Comparison of ENCODE assay signal across 1 cellular context in the genomic region with DNA sequence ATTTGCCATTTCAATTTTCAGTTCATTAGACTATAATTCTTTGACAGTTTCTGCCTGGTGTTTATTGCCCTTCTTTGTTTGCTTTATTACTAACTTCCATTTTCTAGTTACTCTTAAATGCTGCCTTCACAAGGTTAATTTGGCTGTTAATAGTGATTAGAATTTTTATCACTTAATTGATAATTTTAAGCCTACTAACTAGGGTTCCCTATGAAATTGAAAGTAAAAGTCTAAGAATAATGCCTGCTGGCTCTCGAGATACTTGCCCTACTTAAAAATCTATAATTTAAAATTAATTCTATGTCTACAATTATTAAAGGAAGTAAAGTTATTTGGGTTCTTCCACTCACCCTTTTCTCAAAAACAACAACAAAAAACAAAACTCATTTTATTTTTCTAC.
TF ChIP-seq lines count a peak whose summit lies in the region.

No MANE protein-coding gene starts in this region.

TF ChIP-seq in GM12878, 131 proteins besides CTCF, POLR2A, EP300 and RAD21:
- TF ChIP-seq, protein P1, sequence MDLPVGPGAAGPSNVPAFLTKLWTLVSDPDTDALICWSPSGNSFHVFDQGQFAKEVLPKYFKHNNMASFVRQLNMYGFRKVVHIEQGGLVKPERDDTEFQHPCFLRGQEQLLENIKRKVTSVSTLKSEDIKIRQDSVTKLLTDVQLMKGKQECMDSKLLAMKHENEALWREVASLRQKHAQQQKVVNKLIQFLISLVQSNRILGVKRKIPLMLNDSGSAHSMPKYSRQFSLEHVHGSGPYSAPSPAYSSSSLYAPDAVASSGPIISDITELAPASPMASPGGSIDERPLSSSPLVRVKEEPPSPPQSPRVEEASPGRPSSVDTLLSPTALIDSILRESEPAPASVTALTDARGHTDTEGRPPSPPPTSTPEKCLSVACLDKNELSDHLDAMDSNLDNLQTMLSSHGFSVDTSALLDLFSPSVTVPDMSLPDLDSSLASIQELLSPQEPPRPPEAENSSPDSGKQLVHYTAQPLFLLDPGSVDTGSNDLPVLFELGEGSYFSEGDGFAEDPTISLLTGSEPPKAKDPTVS (IDR thresholded peaks at IDR 0.05; ENCODE audit: low read depth, low read length): no peak
- TF ChIP-seq, protein P2, sequence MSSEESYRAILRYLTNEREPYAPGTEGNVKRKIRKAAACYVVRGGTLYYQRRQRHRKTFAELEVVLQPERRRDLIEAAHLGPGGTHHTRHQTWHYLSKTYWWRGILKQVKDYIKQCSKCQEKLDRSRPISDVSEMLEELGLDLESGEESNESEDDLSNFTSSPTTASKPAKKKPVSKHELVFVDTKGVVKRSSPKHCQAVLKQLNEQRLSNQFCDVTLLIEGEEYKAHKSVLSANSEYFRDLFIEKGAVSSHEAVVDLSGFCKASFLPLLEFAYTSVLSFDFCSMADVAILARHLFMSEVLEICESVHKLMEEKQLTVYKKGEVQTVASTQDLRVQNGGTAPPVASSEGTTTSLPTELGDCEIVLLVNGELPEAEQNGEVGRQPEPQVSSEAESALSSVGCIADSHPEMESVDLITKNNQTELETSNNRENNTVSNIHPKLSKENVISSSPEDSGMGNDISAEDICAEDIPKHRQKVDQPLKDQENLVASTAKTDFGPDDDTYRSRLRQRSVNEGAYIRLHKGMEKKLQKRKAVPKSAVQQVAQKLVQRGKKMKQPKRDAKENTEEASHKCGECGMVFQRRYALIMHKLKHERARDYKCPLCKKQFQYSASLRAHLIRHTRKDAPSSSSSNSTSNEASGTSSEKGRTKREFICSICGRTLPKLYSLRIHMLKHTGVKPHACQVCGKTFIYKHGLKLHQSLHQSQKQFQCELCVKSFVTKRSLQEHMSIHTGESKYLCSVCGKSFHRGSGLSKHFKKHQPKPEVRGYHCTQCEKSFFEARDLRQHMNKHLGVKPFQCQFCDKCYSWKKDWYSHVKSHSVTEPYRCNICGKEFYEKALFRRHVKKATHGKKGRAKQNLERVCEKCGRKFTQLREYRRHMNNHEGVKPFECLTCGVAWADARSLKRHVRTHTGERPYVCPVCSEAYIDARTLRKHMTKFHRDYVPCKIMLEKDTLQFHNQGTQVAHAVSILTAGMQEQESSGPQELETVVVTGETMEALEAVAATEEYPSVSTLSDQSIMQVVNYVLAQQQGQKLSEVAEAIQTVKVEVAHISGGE (CRISPR knock-in tag; IDR thresholded peaks at IDR 0.05): no peak
- TF ChIP-seq TCF7 (IDR thresholded peaks at IDR 0.05; ENCODE audit: borderline replicate concordance) (no peak), HDGF (IDR thresholded peaks at IDR 0.05) (no peak), FOS (IDR thresholded peaks at IDR 0.05; ENCODE audit: borderline replicate concordance, extremely low read depth, insufficient read length) (no peak), ZZZ3 (IDR thresholded peaks at IDR 0.05; ENCODE audit: control insufficient read depth, insufficient read length, low read depth) (no peak), DPF2 (IDR thresholded peaks at IDR 0.05) (no peak), FOXM1 (IDR thresholded peaks at IDR 0.05; ENCODE audit: low read depth, low read length) (no peak), ZNF622 (IDR thresholded peaks at IDR 0.05) (no peak), CHD1 (IDR thresholded peaks at IDR 0.05; ENCODE audit: low read depth, low read length) (no peak), ATF7 (IDR thresholded peaks at IDR 0.05; ENCODE audit: low read depth) (no peak), MTA3 (IDR thresholded peaks at IDR 0.05; ENCODE audit: borderline replicate concordance, low read length) (no peak), ZBED1 (IDR thresholded peaks at IDR 0.05; ENCODE audit: borderline replicate concordance) (no peak), NR2C2 (IDR thresholded peaks at IDR 0.05; ENCODE audit: borderline replicate concordance, control insufficient read depth, insufficient read length, low read depth) (no peak), STAT1 (conservative IDR thresholded peaks at IDR 0.05) (no peak), NR2F1 (conservative IDR thresholded peaks at IDR 0.05) (no peak), CBX3 (IDR thresholded peaks at IDR 0.05; ENCODE audit: borderline replicate concordance, low read depth) (no peak)
